ENCODE assay signal across 22 cellular contexts in genomic region chr15:90055182-90055581, GRCh38. TPM values are rescaled to one million over a fixed set of nuclear protein-coding genes. Genes with fewer than 3 reads are reported as not detected.
DNase-seq lines count a peak whose midpoint lies in the region; ATAC-seq and TF ChIP-seq lines count a peak whose summit lies in the region.
"Had no signal": no experiment of that assay in that cellular context is flagged by ENCODE, and none has a peak within 500 bp of the region (broad histone marks: within the 10 kb centered on the region; RNA-seq: fewer than 3 reads in every experiment).

No MANE protein-coding gene starts in this region.

- peaks cover 8% of the 10 kb centered on the region for H3K36me3 Mint-ChIP-seq in CD4-positive, CD25-positive, alpha-beta regulatory T cell
- H3K36me3 Mint-ChIP-seq in endothelial cell (ENCODE audit: low read depth, unreplicated experiment), result peaks cover 15% of the 10 kb centered on the region
- H3K36me3 Mint-ChIP-seq in naive thymus-derived CD4-positive, alpha-beta T cell, result peaks cover 0 to 5% (median 4%) of the 10 kb centered on the region in 5 donors
- peaks cover 3% of the 10 kb centered on the region for H3K36me3 Mint-ChIP-seq in activated CD8-positive, alpha-beta T cell treated with anti-CD3 and anti-CD28 coated beads, Interleukin-2, amount 10 ng/mL, durations not matched to agents 7 days and 5 days (ENCODE audit: low read depth)

- H3K27me3 ChIP-seq in CD4-positive, CD25-positive, alpha-beta regulatory T cell (ENCODE audit: control insufficient read depth, insufficient read depth, low read length), result no peaks in the 10 kb centered on the region
- no peaks in the 10 kb centered on the region for H3K27me3 ChIP-seq in Karpas-422 (ENCODE audit: low read length)
- H3K27me3 ChIP-seq in naive thymus-derived CD4-positive, alpha-beta T cell (ENCODE audit: control insufficient read depth in 2 of 2, insufficient read depth in 2 of 2, low read length in 2 of 2), result no peaks in the 10 kb centered on the region
- no peaks in the 10 kb centered on the region for H3K27me3 ChIP-seq in esophagus squamous epithelium
- H3K27me3 ChIP-seq: dorsolateral prefrontal cortex, gastrocnemius medialis, tibial nerve had no signal

- CTCF ChIA-PET in naive thymus-derived CD4-positive, alpha-beta T cell (lab: Charles Lee), result interaction anchor here (1.2 kb wide), 1 partner anchor 16 kb away, joined by 4 read pairs; no protein-coding TSS in a partner anchor
- CTCF ChIA-PET in activated CD8-positive, alpha-beta T cell treated with anti-CD3 and anti-CD28 coated beads, Interleukin-2, amount 10 ng/mL, durations not matched to agents 7 days and 5 days (lab: Charles Lee), result interaction anchor here (0.9 to 1.5 kb wide), 2 partner anchors 16 to 295 kb away, joined by 3 read pairs; no protein-coding TSS in a partner anchor

- no peaks in the 10 kb centered on the region for H3K9me3 ChIP-seq in CD4-positive, CD25-positive, alpha-beta regulatory T cell (ENCODE audit: control insufficient read depth in 2 of 2, low read length in 2 of 2)
- H3K9me3 ChIP-seq in Karpas-422 (ENCODE audit: low read length) (no peaks in the 10 kb centered on the region), esophagus squamous epithelium (no peaks in the 10 kb centered on the region)
- no peaks in the 10 kb centered on the region for H3K9me3 ChIP-seq in naive thymus-derived CD4-positive, alpha-beta T cell (ENCODE audit: control insufficient read depth in 2 of 3, low read length in 3 of 3)
- H3K9me3 ChIP-seq: gastrocnemius medialis, prostate gland, tibial nerve had no signal

- H3K9me3 Mint-ChIP-seq in CD4-positive, CD25-positive, alpha-beta regulatory T cell, result peaks cover 0 to 3% (median 0%) of the 10 kb centered on the region in 7 donors
- H3K9me3 Mint-ChIP-seq in endothelial cell (ENCODE audit: unreplicated experiment), result no peaks in the 10 kb centered on the region
- H3K9me3 Mint-ChIP-seq in naive thymus-derived CD4-positive, alpha-beta T cell, result no peaks in the 10 kb centered on the region
- no peaks in the 10 kb centered on the region for H3K9me3 Mint-ChIP-seq in activated CD8-positive, alpha-beta T cell treated with anti-CD3 and anti-CD28 coated beads, Interleukin-2, amount 10 ng/mL, durations not matched to agents 7 days and 5 days (ENCODE audit: insufficient read depth)
- H3K9me3 Mint-ChIP-seq: activated CD4-positive, alpha-beta memory T cell treated with anti-CD3 and anti-CD28 coated beads, Interleukin-2, amount 10 ng/mL, durations not matched to agents 7 days and 5 days; nephron progenitor cell had no signal

- ATAC-seq in CD4-positive, CD25-positive, alpha-beta regulatory T cell (ENCODE audit: low read depth in 2 of 2), result no peak
- no peak for ATAC-seq in naive thymus-derived CD4-positive, alpha-beta T cell
- ATAC-seq in activated CD8-positive, alpha-beta T cell treated with anti-CD3 and anti-CD28 coated beads, Interleukin-2, amount 10 ng/mL, durations not matched to agents 7 days and 5 days, result no peak
- ATAC-seq: gastrocnemius medialis had no signal

- peaks cover 63% of the 10 kb centered on the region for H3K79me2 ChIP-seq in Karpas-422 (ENCODE audit: low read length)

- H3K27ac ChIP-seq in CD4-positive, CD25-positive, alpha-beta regulatory T cell (ENCODE audit: insufficient read depth, low read length, poor library complexity, severe bottlenecking), result no peak overlapping the region
- H3K27ac ChIP-seq in Karpas-422 (ENCODE audit: low read length) (peak overlapping the region; percentile 41; the same call in 1 of the 2 replicates), esophagus squamous epithelium (peak overlapping the region in 2 of 4 donors; percentile 0 to 14)
- H3K27ac ChIP-seq in naive thymus-derived CD4-positive, alpha-beta T cell (ENCODE audit: low read depth, low read length), result no peak overlapping the region
- H3K27ac ChIP-seq: gastrocnemius medialis, prostate gland, SK-N-MC, tibial nerve had no signal

- no peak overlapping the region for H3K9ac ChIP-seq in Karpas-422 (ENCODE audit: low read length)

- H3K4me1 ChIP-seq in CD4-positive, CD25-positive, alpha-beta regulatory T cell (ENCODE audit: control insufficient read depth, insufficient read depth, low read length, poor library complexity, severe bottlenecking), result peaks cover 13% of the 10 kb centered on the region
- H3K4me1 ChIP-seq in Karpas-422 (ENCODE audit: low read length), result peaks cover 48% of the 10 kb centered on the region
- peaks cover 10 to 11% of the 10 kb centered on the region in 2 donors for H3K4me1 ChIP-seq in naive thymus-derived CD4-positive, alpha-beta T cell (ENCODE audit: control insufficient read depth in 2 of 2, insufficient read depth in 2 of 2, low read length in 2 of 2)
- peaks cover 10 to 50% (median 12%) of the 10 kb centered on the region in 3 donors for H3K4me1 ChIP-seq in esophagus squamous epithelium
- H3K4me1 ChIP-seq: prostate gland had no signal

- H2AFZ ChIP-seq in Karpas-422 (ENCODE audit: low read length), result no peak overlapping the region

- no peaks in the 10 kb centered on the region for H4K20me1 ChIP-seq in Karpas-422 (ENCODE audit: insufficient read depth, low read depth, low read length)

- POLR2A ChIA-PET in naive thymus-derived CD4-positive, alpha-beta T cell (lab: Charles Lee), result interaction anchor here (0.6 kb wide), 1 partner anchor 178 kb away, joined by 3 read pairs; no protein-coding TSS in a partner anchor
- POLR2A ChIA-PET in activated CD8-positive, alpha-beta T cell treated with anti-CD3 and anti-CD28 coated beads, Interleukin-2, amount 10 ng/mL, durations not matched to agents 7 days and 5 days (lab: Charles Lee), result interaction anchor here (1.9 kb wide), 1 partner anchor 42 kb away, joined by 6 read pairs; no protein-coding TSS in a partner anchor

- H3K4me3 Mint-ChIP-seq in CD4-positive, CD25-positive, alpha-beta regulatory T cell, result no peak overlapping the region
- peak overlapping the region; percentile 31 for H3K4me3 Mint-ChIP-seq in endothelial cell (ENCODE audit: unreplicated experiment)
- no peak overlapping the region for H3K4me3 Mint-ChIP-seq in naive thymus-derived CD4-positive, alpha-beta T cell
- no peak overlapping the region for H3K4me3 Mint-ChIP-seq in activated CD8-positive, alpha-beta T cell treated with anti-CD3 and anti-CD28 coated beads, Interleukin-2, amount 10 ng/mL, durations not matched to agents 7 days and 5 days
- H3K4me3 Mint-ChIP-seq: activated CD4-positive, alpha-beta memory T cell treated with anti-CD3 and anti-CD28 coated beads, Interleukin-2, amount 10 ng/mL, durations not matched to agents 7 days and 5 days; nephron progenitor cell had no signal

- H3K9me2 ChIP-seq in Karpas-422 (replicated peaks; ENCODE audit: insufficient read depth, low read length), result no peaks in the 10 kb centered on the region

- no peak overlapping the region for H3K4me3 ChIP-seq in CD4-positive, CD25-positive, alpha-beta regulatory T cell (ENCODE audit: low read depth, low read length)
- no peak overlapping the region for H3K4me3 ChIP-seq in Karpas-422 (ENCODE audit: low read length)
- H3K4me3 ChIP-seq in naive thymus-derived CD4-positive, alpha-beta T cell (ENCODE audit: low read length), result no peak overlapping the region
- no peak overlapping the region for H3K4me3 ChIP-seq in esophagus squamous epithelium
- H3K4me3 ChIP-seq: dorsolateral prefrontal cortex, gastrocnemius medialis, prostate gland, SK-N-MC, tibial nerve had no signal

- 73 to 85% methylated on average over 7 of the region's 7 CpGs for WGBS in esophagus squamous epithelium, 2 donors

- H3K4me2 ChIP-seq in Karpas-422 (ENCODE audit: low read depth, low read length, poor library complexity, severe bottlenecking), result no peak overlapping the region

- peaks cover 6 to 59% (median 21%) of the 10 kb centered on the region in 4 donors for H3K4me1 Mint-ChIP-seq in CD4-positive, CD25-positive, alpha-beta regulatory T cell
- H3K4me1 Mint-ChIP-seq in endothelial cell (ENCODE audit: unreplicated experiment), result peaks cover 55% of the 10 kb centered on the region
- H3K4me1 Mint-ChIP-seq in naive thymus-derived CD4-positive, alpha-beta T cell, result peaks cover 27 to 55% (median 42%) of the 10 kb centered on the region in 7 donors
- peaks cover 27% of the 10 kb centered on the region for H3K4me1 Mint-ChIP-seq in activated CD8-positive, alpha-beta T cell treated with anti-CD3 and anti-CD28 coated beads, Interleukin-2, amount 10 ng/mL, durations not matched to agents 7 days and 5 days (ENCODE audit: low read depth)

- H3K27me3 Mint-ChIP-seq in CD4-positive, CD25-positive, alpha-beta regulatory T cell, result no peaks in the 10 kb centered on the region
- peaks cover 18% of the 10 kb centered on the region for H3K27me3 Mint-ChIP-seq in endothelial cell (ENCODE audit: unreplicated experiment)
- H3K27me3 Mint-ChIP-seq in naive thymus-derived CD4-positive, alpha-beta T cell, result no peaks in the 10 kb centered on the region
- H3K27me3 Mint-ChIP-seq in activated CD8-positive, alpha-beta T cell treated with anti-CD3 and anti-CD28 coated beads, Interleukin-2, amount 10 ng/mL, durations not matched to agents 7 days and 5 days (ENCODE audit: low read depth), result no peaks in the 10 kb centered on the region
- H3K27me3 Mint-ChIP-seq: activated CD4-positive, alpha-beta memory T cell treated with anti-CD3 and anti-CD28 coated beads, Interleukin-2, amount 10 ng/mL, durations not matched to agents 7 days and 5 days had no signal

- DNase-seq in CD4-positive, CD25-positive, alpha-beta regulatory T cell, result no peak
- DNase-seq in Karpas-422 (no peak), endothelial cell (ENCODE audit: low spot score) (no peak), SW480 (ENCODE audit: low spot score) (no peak), NCI-H187 (lab: John Stamatoyannopoulos, UW) (no peak), esophagus squamous epithelium (lab: John Stamatoyannopoulos, UW) (no peak)
- DNase-seq in naive thymus-derived CD4-positive, alpha-beta T cell, result no peak
- no peak for DNase-seq in activated CD8-positive, alpha-beta T cell treated with anti-CD3 and anti-CD28 coated beads, Interleukin-2, amount 10 ng/mL, durations not matched to agents 7 days and 5 days
- DNase-seq: activated CD4-positive, alpha-beta memory T cell treated with anti-CD3 and anti-CD28 coated beads, Interleukin-2, amount 10 ng/mL, durations not matched to agents 7 days and 5 days; activated T-cell treated with anti-CD3 and anti-CD28 coated beads, Interleukin-2, amount 50 U/mL, for 1 hour; central memory CD4-positive, alpha-beta T cell; dorsolateral prefrontal cortex; erythroblast; gastrocnemius medialis; NCI-H226; stimulated activated CD4-positive, alpha-beta T cell treated with anti-CD3 and anti-CD28 coated beads, Interleukin-2, amount 100 ng/mL, for 24 hours; stimulated activated naive CD4-positive, alpha-beta T cell treated with Interleukin-2 at 50 U/mL for 16 hours; T1000 had no signal

- intact Hi-C loops in naive thymus-derived CD4-positive, alpha-beta T cell (cut with micrococcal nuclease), result loop anchor here in 1 of 2 donors (5.0 kb wide), 1 partner anchor 53 kb away; the partner anchor contains the start of gene ZNF710
- intact Hi-C loops in esophagus squamous epithelium (cut with DNase I), result no loop called here

- peak overlapping the region in 2 of 3 donors; percentile 48 to 81 for H3K27ac Mint-ChIP-seq in CD4-positive, CD25-positive, alpha-beta regulatory T cell
- H3K27ac Mint-ChIP-seq in endothelial cell (ENCODE audit: unreplicated experiment), result peak overlapping the region; percentile 76
- peak overlapping the region in 6 of 9 donors; percentile 14 to 73 (median 39) for H3K27ac Mint-ChIP-seq in naive thymus-derived CD4-positive, alpha-beta T cell
- no peak overlapping the region for H3K27ac Mint-ChIP-seq in activated CD8-positive, alpha-beta T cell treated with anti-CD3 and anti-CD28 coated beads, Interleukin-2, amount 10 ng/mL, durations not matched to agents 7 days and 5 days
- H3K27ac Mint-ChIP-seq: activated CD4-positive, alpha-beta memory T cell treated with anti-CD3 and anti-CD28 coated beads, Interleukin-2, amount 10 ng/mL, durations not matched to agents 7 days and 5 days had no signal

- H3K36me3 ChIP-seq in CD4-positive, CD25-positive, alpha-beta regulatory T cell (ENCODE audit: control insufficient read depth, insufficient read depth, low read length), result no peaks in the 10 kb centered on the region
- no peaks in the 10 kb centered on the region for H3K36me3 ChIP-seq in Karpas-422 (ENCODE audit: insufficient read depth, low read length)
- H3K36me3 ChIP-seq in naive thymus-derived CD4-positive, alpha-beta T cell (ENCODE audit: control insufficient read depth in 2 of 3, insufficient read depth in 3 of 3, low read length in 3 of 3), result no peaks in the 10 kb centered on the region
- no peaks in the 10 kb centered on the region for H3K36me3 ChIP-seq in esophagus squamous epithelium
- H3K36me3 ChIP-seq: gastrocnemius medialis, prostate gland, tibial nerve had no signal

- no peak for TF ChIP-seq CTCF in endothelial cell (IDR thresholded peaks at IDR 0.05; ENCODE audit: unreplicated experiment)
- TF ChIP-seq CTCF in esophagus squamous epithelium (IDR thresholded peaks at IDR 0.05), result no peak

- no peak for TF ChIP-seq POLR2A in esophagus squamous epithelium (IDR thresholded peaks at IDR 0.05)

RNA-seq across cellular contexts. Expression of gene IDH2, which starts 47.1 kb away (rescaled TPM):
- 60.8 TPM for total RNA-seq in CD4-positive, CD25-positive, alpha-beta regulatory T cell
- 100 to 1,000 TPM in 2 of 4 donors, 10 to 100 TPM in 2; 88.4 to 123 (median 97.1) TPM for polyA plus RNA-seq in CD4-positive, CD25-positive, alpha-beta regulatory T cell
- 93.4 and 156 TPM in 2 replicates for total RNA-seq in Karpas-422 (2014; rRNA removed; shearing (Covaris generic); ENCODE audit: low replicate concordance)
- total RNA-seq in endothelial cell (ENCODE audit: unreplicated experiment) (133 TPM), esophagus squamous epithelium (100 to 1,000 TPM in 2 of 4 donors, 10 to 100 TPM in 2; 60.7 to 155 (median 103) TPM)
- total RNA-seq in naive thymus-derived CD4-positive, alpha-beta T cell, result 100 to 1,000 TPM in 1 of 5 experiments, 10 to 100 TPM in 4; 32.4 to 230 (median 33.7) TPM
- polyA plus RNA-seq in naive thymus-derived CD4-positive, alpha-beta T cell, result 10 to 100 TPM; 76.0 to 91.3 TPM
- 100 to 1,000 TPM; 291 to 301 TPM for total RNA-seq in activated CD8-positive, alpha-beta T cell treated with anti-CD3 and anti-CD28 coated beads, Interleukin-2, amount 10 ng/mL, durations not matched to agents 7 days and 5 days

RNA-seq across cellular contexts. Expression of gene ZNF710, which starts 54.1 kb away (rescaled TPM):
- 16.3 TPM for total RNA-seq in CD4-positive, CD25-positive, alpha-beta regulatory T cell
- polyA plus RNA-seq in CD4-positive, CD25-positive, alpha-beta regulatory T cell, result 1 to 10 TPM in 3 of 4 donors, under 1 TPM in 1; 0.88 to 2.4 (median 1.9) TPM
- 25.2 and 32.3 TPM in 2 replicates for total RNA-seq in Karpas-422 (2014; rRNA removed; shearing (Covaris generic); ENCODE audit: low replicate concordance)
- total RNA-seq in endothelial cell (ENCODE audit: unreplicated experiment) (129 TPM), esophagus squamous epithelium (10 to 100 TPM; 15.1 to 27.4 (median 21.4) TPM)
- total RNA-seq in naive thymus-derived CD4-positive, alpha-beta T cell, result 10 to 100 TPM in 4 of 5 experiments, 1 to 10 TPM in 1; 7.3 to 28.8 (median 21.8) TPM
- polyA plus RNA-seq in naive thymus-derived CD4-positive, alpha-beta T cell, result 1 to 10 TPM in 1 of 2 donors, under 1 TPM in 1; 0.77 to 2.7 TPM
- total RNA-seq in activated CD8-positive, alpha-beta T cell treated with anti-CD3 and anti-CD28 coated beads, Interleukin-2, amount 10 ng/mL, durations not matched to agents 7 days and 5 days, result 10 to 100 TPM; 22.7 to 24.9 TPM
